ENCODE assay signal across 8 cellular contexts in the genomic region with DNA sequence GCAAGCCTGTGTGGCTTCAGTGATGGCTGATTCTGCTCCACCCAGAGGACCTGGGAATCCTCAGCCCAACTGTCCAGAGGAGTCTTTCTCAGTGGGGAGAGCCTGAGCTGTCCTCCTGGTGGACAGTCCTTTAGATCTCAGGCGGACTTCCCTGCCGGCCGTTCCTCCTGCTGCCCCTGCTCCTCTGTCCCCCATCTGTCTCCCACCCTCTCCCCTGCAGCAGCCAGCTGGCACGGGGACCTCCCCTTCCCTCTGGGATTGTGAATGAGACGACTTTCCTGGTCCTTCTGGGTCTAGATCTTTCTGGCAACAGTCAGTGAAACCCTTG.
DNase-seq lines count a peak whose midpoint lies in the region; ATAC-seq, FAIRE-seq and TF ChIP-seq lines count a peak whose summit lies in the region.

No MANE protein-coding gene starts in this region.

- no peaks in the 10 kb centered on the region for H3K9me3 Mint-ChIP-seq in T-helper 1 cell treated with Interleukin-12 subunit alpha and Interleukin-12 subunit beta and Interleukin-4 antibody, amounts not matched to agents 30 μg/mL and 1 μg/mL, for 36 hours
- no peaks in the 10 kb centered on the region for H3K9me3 Mint-ChIP-seq in activated B cell treated with CpG ODN at 0.5 μM for 24 hours

- ATAC-seq in activated B cell treated with CpG ODN at 0.5 μM for 24 hours (ENCODE audit: low read depth) (no peak), pancreas (no peak)

- H3K79me2 ChIP-seq in hepatocyte, result peaks cover 93% of the 10 kb centered on the region

- H3K27ac Mint-ChIP-seq in T-helper 1 cell treated with Interleukin-12 subunit alpha and Interleukin-12 subunit beta and Interleukin-4 antibody, amounts not matched to agents 30 μg/mL and 1 μg/mL, for 36 hours, result peak overlapping the region; percentile 71
- no peak overlapping the region for H3K27ac Mint-ChIP-seq in activated B cell treated with CpG ODN at 0.5 μM for 24 hours

- H3K36me3 ChIP-seq in hepatocyte (replicated peaks; ENCODE audit: insufficient read depth, low read depth) (no peaks in the 10 kb centered on the region), spleen (peaks cover 0 to 52% (median 6%) of the 10 kb centered on the region in 6 donors), ascending aorta (no peaks in the 10 kb centered on the region), pancreas (no peaks in the 10 kb centered on the region)

- H3K4me3 Mint-ChIP-seq in T-helper 1 cell treated with Interleukin-12 subunit alpha and Interleukin-12 subunit beta and Interleukin-4 antibody, amounts not matched to agents 30 μg/mL and 1 μg/mL, for 36 hours, result peak overlapping the region; percentile 75
- peak overlapping the region; percentile 19 for H3K4me3 Mint-ChIP-seq in activated B cell treated with CpG ODN at 0.5 μM for 24 hours

- CTCF ChIA-PET in activated B cell treated with CpG ODN at 0.5 μM for 24 hours (lab: Charles Lee), result interaction anchor here (0.9 to 2.3 kb wide), 4 partner anchors 10 to 74 kb away, joined by 3 to 15 read pairs (median 6); no protein-coding TSS in a partner anchor

- intact Hi-C loops in activated B cell treated with CpG ODN at 0.5 μM for 24 hours (cut with micrococcal nuclease) (no loop called here), spleen (cut with DNase I; ENCODE audit: low total_unique reads) (no loop called here), ascending aorta (cut with DNase I) (loop anchor here (5.0 to 10.0 kb wide), 2 partner anchors 182 to 314 kb away; no protein-coding TSS in a partner anchor), pancreas (cut with DNase I) (no loop called here)

- no peak for TF ChIP-seq POLR2A in spleen (IDR thresholded peaks at IDR 0.05)

- no peaks in the 10 kb centered on the region for H3K9me3 ChIP-seq in hepatocyte (ENCODE audit: low read depth)
- no peaks in the 10 kb centered on the region for H3K9me3 ChIP-seq in spleen
- no peaks in the 10 kb centered on the region for H3K9me3 ChIP-seq in ascending aorta
- H3K9me3 ChIP-seq in pancreas, result no peaks in the 10 kb centered on the region

- no peaks in the 10 kb centered on the region for H3K9me2 ChIP-seq in hepatocyte (replicated peaks; ENCODE audit: insufficient read depth)

- H3K4me3 ChIP-seq in hepatocyte (no peak overlapping the region), spleen (no peak overlapping the region), ascending aorta (no peak overlapping the region), pancreas (no peak overlapping the region)

- no peaks in the 10 kb centered on the region for H3K27me3 Mint-ChIP-seq in T-helper 1 cell treated with Interleukin-12 subunit alpha and Interleukin-12 subunit beta and Interleukin-4 antibody, amounts not matched to agents 30 μg/mL and 1 μg/mL, for 36 hours (ENCODE audit: low read depth)
- H3K27me3 Mint-ChIP-seq in activated B cell treated with CpG ODN at 0.5 μM for 24 hours, result no peaks in the 10 kb centered on the region

- 48% methylated on average over 5 of the region's 5 CpGs for WGBS in hepatocyte (ENCODE audit: low lambda C conversion rate, missing lambda C conversion rate)
- WGBS in spleen, 5 donors, result 56 to 73% (median 57%) methylated on average over 5 of the region's 5 CpGs
- 65 to 70% methylated on average over 5 of the region's 5 CpGs for WGBS in pancreas, 2 donors

- no peak overlapping the region for H2AFZ ChIP-seq in hepatocyte

- POLR2A ChIA-PET in activated B cell treated with CpG ODN at 0.5 μM for 24 hours (lab: Charles Lee), result interaction anchor here (0.6 to 5.0 kb wide), 9 partner anchors 10 to 95 kb away, joined by 4 to 51 read pairs (median 7); no protein-coding TSS in a partner anchor

- H3K4me2 ChIP-seq in hepatocyte, result peak overlapping the region; percentile 50

- H3K4me1 ChIP-seq in hepatocyte (ENCODE audit: insufficient read depth), result peaks cover 56% of the 10 kb centered on the region
- H3K4me1 ChIP-seq in spleen, result peaks cover 42 to 100% (median 74%) of the 10 kb centered on the region in 6 donors
- peaks cover 16 to 40% of the 10 kb centered on the region in 2 donors for H3K4me1 ChIP-seq in ascending aorta
- H3K4me1 ChIP-seq in pancreas, result peaks cover 0 to 10% (median 0%) of the 10 kb centered on the region in 3 donors

- no peak for FAIRE-seq in pancreas (lab: Jason Lieb, UNC)

- TF ChIP-seq CTCF in activated B cell treated with CpG ODN at 0.5 μM for 24 hours (IDR thresholded peaks at IDR 0.05) (no peak), hepatocyte (IDR thresholded peaks at IDR 0.05; ENCODE audit: poor library complexity) (no peak), spleen (IDR thresholded peaks at IDR 0.05 in 8 of 11, conservative IDR thresholded peaks at IDR 0.05 in 3 of 11) (no peak), ascending aorta (IDR thresholded peaks at IDR 0.05) (no peak), pancreas (IDR thresholded peaks at IDR 0.05) (no peak)

- DNase-seq in T-helper 1 cell, result no peak
- DNase-seq in activated B cell treated with CpG ODN at 0.5 μM for 24 hours, result no peak
- no peak for DNase-seq in hepatocyte (ENCODE audit: low spot score)
- DNase-seq in spleen, result no peak
- no peak for DNase-seq in ascending aorta (ENCODE audit: low spot score in 2 of 2)
- DNase-seq in effector CD8-positive, alpha-beta T cell (lab: John Stamatoyannopoulos, UW), result no peak
- no peak for DNase-seq in pancreas

- peaks cover 70% of the 10 kb centered on the region for H4K20me1 ChIP-seq in hepatocyte (ENCODE audit: insufficient read depth, poor library complexity, severe bottlenecking)

- H3K27ac ChIP-seq in hepatocyte (peak overlapping the region; percentile 86), spleen (peak overlapping the region in 7 of 8 donors; percentile 3 to 82 (median 58)), ascending aorta (peak overlapping the region in 1 of 2 donors; percentile 33), pancreas (peak overlapping the region in 2 of 4 donors; percentile 71 to 78)

- peaks cover 43% of the 10 kb centered on the region for H3K4me1 Mint-ChIP-seq in T-helper 1 cell treated with Interleukin-12 subunit alpha and Interleukin-12 subunit beta and Interleukin-4 antibody, amounts not matched to agents 30 μg/mL and 1 μg/mL, for 36 hours (ENCODE audit: low read depth)
- H3K4me1 Mint-ChIP-seq in activated B cell treated with CpG ODN at 0.5 μM for 24 hours, result peaks cover 27% of the 10 kb centered on the region

- H3K27me3 ChIP-seq in hepatocyte, result no peaks in the 10 kb centered on the region
- H3K27me3 ChIP-seq in spleen (replicated peaks in 1 of 7), result no peaks in the 10 kb centered on the region
- H3K27me3 ChIP-seq in ascending aorta, result no peaks in the 10 kb centered on the region
- H3K27me3 ChIP-seq in pancreas, result no peaks in the 10 kb centered on the region

- peaks cover 18% of the 10 kb centered on the region for H3K36me3 Mint-ChIP-seq in T-helper 1 cell treated with Interleukin-12 subunit alpha and Interleukin-12 subunit beta and Interleukin-4 antibody, amounts not matched to agents 30 μg/mL and 1 μg/mL, for 36 hours (ENCODE audit: low read depth)
- no peaks in the 10 kb centered on the region for H3K36me3 Mint-ChIP-seq in activated B cell treated with CpG ODN at 0.5 μM for 24 hours (ENCODE audit: low read depth)
